ENCODE assay signal across 1 cellular context in genomic region chr3:49104052-49104426, GRCh38.
TF ChIP-seq lines count a peak whose summit lies in the region.

No MANE protein-coding gene starts in this region.

TF ChIP-seq in GM23338, 12 proteins besides CTCF, POLR2A, EP300 and RAD21:
- TF ChIP-seq REST (IDR thresholded peaks at IDR 0.05; ENCODE audit: unreplicated experiment) (no peak), NANOG (IDR thresholded peaks at IDR 0.05; ENCODE audit: borderline replicate concordance) (no peak), ETS1 (IDR thresholded peaks at IDR 0.05) (no peak), STAT1 (IDR thresholded peaks at IDR 0.05; ENCODE audit: unreplicated experiment) (no peak), EZH2 (IDR thresholded peaks at IDR 0.05; ENCODE audit: low read depth, unreplicated experiment) (no peak), CREB1 (CRISPR knock-in tag; IDR thresholded peaks at IDR 0.05; ENCODE audit: low read depth) (no peak), EZH2phosphoT487 (IDR thresholded peaks at IDR 0.05; ENCODE audit: unreplicated experiment) (no peak), ZNF114 (CRISPR knock-in tag; IDR thresholded peaks at IDR 0.05) (no peak), JUNB (IDR thresholded peaks at IDR 0.05; ENCODE audit: unreplicated experiment) (no peak), ZNF331 (CRISPR knock-in tag; IDR thresholded peaks at IDR 0.05; ENCODE audit: low read depth) (no peak), POLR2AphosphoS5 (IDR thresholded peaks at IDR 0.05; ENCODE audit: low read depth) (no peak)
- TF ChIP-seq, protein P1, sequence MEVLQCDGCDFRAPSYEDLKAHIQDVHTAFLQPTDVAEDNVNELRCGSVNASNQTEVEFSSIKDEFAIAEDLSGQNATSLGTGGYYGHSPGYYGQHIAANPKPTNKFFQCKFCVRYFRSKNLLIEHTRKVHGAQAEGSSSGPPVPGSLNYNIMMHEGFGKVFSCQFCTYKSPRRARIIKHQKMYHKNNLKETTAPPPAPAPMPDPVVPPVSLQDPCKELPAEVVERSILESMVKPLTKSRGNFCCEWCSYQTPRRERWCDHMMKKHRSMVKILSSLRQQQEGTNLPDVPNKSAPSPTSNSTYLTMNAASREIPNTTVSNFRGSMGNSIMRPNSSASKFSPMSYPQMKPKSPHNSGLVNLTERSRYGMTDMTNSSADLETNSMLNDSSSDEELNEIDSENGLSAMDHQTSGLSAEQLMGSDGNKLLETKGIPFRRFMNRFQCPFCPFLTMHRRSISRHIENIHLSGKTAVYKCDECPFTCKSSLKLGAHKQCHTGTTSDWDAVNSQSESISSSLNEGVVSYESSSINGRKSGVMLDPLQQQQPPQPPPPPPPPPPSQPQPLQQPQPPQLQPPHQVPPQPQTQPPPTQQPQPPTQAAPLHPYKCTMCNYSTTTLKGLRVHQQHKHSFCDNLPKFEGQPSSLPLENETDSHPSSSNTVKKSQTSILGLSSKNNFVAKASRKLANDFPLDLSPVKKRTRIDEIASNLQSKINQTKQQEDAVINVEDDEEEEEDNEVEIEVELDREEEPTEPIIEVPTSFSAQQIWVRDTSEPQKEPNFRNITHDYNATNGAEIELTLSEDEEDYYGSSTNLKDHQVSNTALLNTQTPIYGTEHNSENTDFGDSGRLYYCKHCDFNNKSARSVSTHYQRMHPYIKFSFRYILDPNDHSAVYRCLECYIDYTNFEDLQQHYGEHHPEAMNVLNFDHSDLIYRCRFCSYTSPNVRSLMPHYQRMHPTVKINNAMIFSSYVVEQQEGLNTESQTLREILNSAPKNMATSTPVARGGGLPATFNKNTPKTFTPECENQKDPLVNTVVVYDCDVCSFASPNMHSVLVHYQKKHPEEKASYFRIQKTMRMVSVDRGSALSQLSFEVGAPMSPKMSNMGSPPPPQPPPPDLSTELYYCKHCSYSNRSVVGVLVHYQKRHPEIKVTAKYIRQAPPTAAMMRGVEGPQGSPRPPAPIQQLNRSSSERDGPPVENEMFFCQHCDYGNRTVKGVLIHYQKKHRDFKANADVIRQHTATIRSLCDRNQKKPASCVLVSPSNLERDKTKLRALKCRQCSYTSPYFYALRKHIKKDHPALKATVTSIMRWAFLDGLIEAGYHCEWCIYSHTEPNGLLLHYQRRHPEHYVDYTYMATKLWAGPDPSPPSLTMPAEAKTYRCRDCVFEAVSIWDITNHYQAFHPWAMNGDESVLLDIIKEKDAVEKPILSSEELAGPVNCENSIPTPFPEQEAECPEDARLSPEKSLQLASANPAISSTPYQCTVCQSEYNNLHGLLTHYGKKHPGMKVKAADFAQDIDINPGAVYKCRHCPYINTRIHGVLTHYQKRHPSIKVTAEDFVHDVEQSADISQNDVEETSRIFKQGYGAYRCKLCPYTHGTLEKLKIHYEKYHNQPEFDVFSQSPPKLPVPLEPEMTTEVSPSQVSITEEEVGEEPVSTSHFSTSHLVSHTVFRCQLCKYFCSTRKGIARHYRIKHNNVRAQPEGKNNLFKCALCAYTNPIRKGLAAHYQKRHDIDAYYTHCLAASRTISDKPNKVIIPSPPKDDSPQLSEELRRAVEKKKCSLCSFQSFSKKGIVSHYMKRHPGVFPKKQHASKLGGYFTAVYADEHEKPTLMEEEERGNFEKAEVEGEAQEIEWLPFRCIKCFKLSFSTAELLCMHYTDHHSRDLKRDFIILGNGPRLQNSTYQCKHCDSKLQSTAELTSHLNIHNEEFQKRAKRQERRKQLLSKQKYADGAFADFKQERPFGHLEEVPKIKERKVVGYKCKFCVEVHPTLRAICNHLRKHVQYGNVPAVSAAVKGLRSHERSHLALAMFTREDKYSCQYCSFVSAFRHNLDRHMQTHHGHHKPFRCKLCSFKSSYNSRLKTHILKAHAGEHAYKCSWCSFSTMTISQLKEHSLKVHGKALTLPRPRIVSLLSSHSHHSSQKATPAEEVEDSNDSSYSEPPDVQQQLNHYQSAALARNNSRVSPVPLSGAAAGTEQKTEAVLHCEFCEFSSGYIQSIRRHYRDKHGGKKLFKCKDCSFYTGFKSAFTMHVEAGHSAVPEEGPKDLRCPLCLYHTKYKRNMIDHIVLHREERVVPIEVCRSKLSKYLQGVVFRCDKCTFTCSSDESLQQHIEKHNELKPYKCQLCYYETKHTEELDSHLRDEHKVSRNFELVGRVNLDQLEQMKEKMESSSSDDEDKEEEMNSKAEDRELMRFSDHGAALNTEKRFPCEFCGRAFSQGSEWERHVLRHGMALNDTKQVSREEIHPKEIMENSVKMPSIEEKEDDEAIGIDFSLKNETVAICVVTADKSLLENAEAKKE (CRISPR knock-in tag; IDR thresholded peaks at IDR 0.05) = no peak
